In the genomic region with DNA sequence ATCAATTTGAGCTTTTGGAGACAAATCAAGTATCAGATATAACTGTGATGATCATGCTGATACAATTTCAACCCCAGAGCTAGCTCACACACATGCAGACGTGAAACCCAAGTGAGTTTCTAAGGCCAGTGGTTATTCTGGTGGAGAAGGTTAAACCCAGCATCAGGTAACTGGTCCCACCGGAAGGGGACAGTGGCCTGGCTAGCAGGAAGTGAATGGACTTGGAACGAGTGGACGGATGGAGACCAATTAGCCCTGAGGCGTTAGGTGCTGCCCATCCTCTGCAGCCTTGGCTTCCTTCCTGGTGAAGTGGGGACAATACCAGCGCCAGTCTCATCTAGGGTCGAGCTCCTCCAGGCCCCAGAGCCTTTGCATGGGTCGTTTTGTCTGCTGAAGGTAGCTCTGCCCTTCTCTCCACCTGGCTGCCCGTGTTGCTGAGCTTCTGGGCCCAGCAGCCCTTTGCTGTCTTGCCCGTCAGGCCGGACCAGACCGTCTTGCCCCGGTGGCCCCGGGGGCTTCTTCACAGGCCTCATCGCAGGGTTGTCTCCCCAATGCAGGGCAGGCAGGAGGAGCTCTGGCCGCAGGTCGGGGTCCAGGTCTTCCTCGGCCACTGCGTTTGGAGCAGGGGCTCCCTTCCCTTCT, we compare ENCODE assay signal across 7 cellular contexts. TPM values are rescaled to one million over a fixed set of nuclear protein-coding genes. Genes with fewer than 3 reads are reported as not detected.
DNase-seq lines count a peak whose midpoint lies in the region; ATAC-seq and TF ChIP-seq lines count a peak whose summit lies in the region.

No MANE protein-coding gene starts in this region.

- H3K4me1 Mint-ChIP-seq in IgD-negative memory B cell = peaks cover 21 to 35% (median 30%) of the 10 kb centered on the region in 3 donors
- H3K4me1 Mint-ChIP-seq in activated naive CD8-positive, alpha-beta T cell treated with anti-CD3 and anti-CD28 coated beads, Interleukin-2, amount 50 U/mL, for 24 hours = peaks cover 33% of the 10 kb centered on the region
- peaks cover 34 to 41% of the 10 kb centered on the region in 2 donors for H3K4me1 Mint-ChIP-seq in immature natural killer cell

- H3K36me3 Mint-ChIP-seq in IgD-negative memory B cell (peaks cover 8% of the 10 kb centered on the region), immature natural killer cell (no peaks in the 10 kb centered on the region)
- H3K36me3 Mint-ChIP-seq in activated naive CD8-positive, alpha-beta T cell treated with anti-CD3 and anti-CD28 coated beads, Interleukin-2, amount 50 U/mL, for 24 hours (ENCODE audit: low read depth) = no peaks in the 10 kb centered on the region

- H3K4me1 ChIP-seq in subcutaneous abdominal adipose tissue (ENCODE audit: control insufficient read depth in 5 of 5, insufficient read depth in 5 of 5, low read length in 5 of 5) = peaks cover 15 to 52% (median 42%) of the 10 kb centered on the region in 5 donors

- H3K4me3 ChIP-seq in subcutaneous abdominal adipose tissue (ENCODE audit: low read depth in 1 of 5, low read length in 5 of 5) = peak overlapping the region; percentile 68 to 85 (median 74)

- H3K36me3 ChIP-seq in subcutaneous abdominal adipose tissue (ENCODE audit: control insufficient read depth in 5 of 5, insufficient read depth in 5 of 5, low read length in 5 of 5) = no peaks in the 10 kb centered on the region

- no peaks in the 10 kb centered on the region for H3K9me3 ChIP-seq in subcutaneous abdominal adipose tissue (ENCODE audit: control insufficient read depth in 5 of 5, low read length in 5 of 5)

- TF ChIP-seq CTCF in GM20000 (IDR thresholded peaks at IDR 0.05; ENCODE audit: extremely low read depth, missing control alignments) = no peak

- H3K4me3 Mint-ChIP-seq in IgD-negative memory B cell (peak overlapping the region; percentile 71 to 90 (median 84)), immature natural killer cell (peak overlapping the region; percentile 66 to 86 (median 81))
- peak overlapping the region; percentile 12 for H3K4me3 Mint-ChIP-seq in activated naive CD8-positive, alpha-beta T cell treated with anti-CD3 and anti-CD28 coated beads, Interleukin-2, amount 50 U/mL, for 24 hours

- H3K27me3 Mint-ChIP-seq in IgD-negative memory B cell (peaks cover 13% of the 10 kb centered on the region), immature natural killer cell (ENCODE audit: low read depth in 3 of 3) (peaks cover 3 to 15% (median 5%) of the 10 kb centered on the region in 3 donors)
- H3K27me3 Mint-ChIP-seq in activated naive CD8-positive, alpha-beta T cell treated with anti-CD3 and anti-CD28 coated beads, Interleukin-2, amount 50 U/mL, for 24 hours = peaks cover 11% of the 10 kb centered on the region

- peak overlapping the region; percentile 4 to 86 (median 73) for H3K9ac ChIP-seq in subcutaneous abdominal adipose tissue (ENCODE audit: low read length in 5 of 5)

- H3K9me3 Mint-ChIP-seq in IgD-negative memory B cell (no peaks in the 10 kb centered on the region), immature natural killer cell (no peaks in the 10 kb centered on the region)
- no peaks in the 10 kb centered on the region for H3K9me3 Mint-ChIP-seq in activated naive CD8-positive, alpha-beta T cell treated with anti-CD3 and anti-CD28 coated beads, Interleukin-2, amount 50 U/mL, for 24 hours

- peaks cover 0 to 4% (median 0%) of the 10 kb centered on the region in 5 donors for H3K27me3 ChIP-seq in subcutaneous abdominal adipose tissue (ENCODE audit: control insufficient read depth in 5 of 5, insufficient read depth in 4 of 5, low read length in 5 of 5)

- H3K27ac Mint-ChIP-seq in IgD-negative memory B cell = peak overlapping the region; percentile 17 to 85 (median 73)
- H3K27ac Mint-ChIP-seq in activated naive CD8-positive, alpha-beta T cell treated with anti-CD3 and anti-CD28 coated beads, Interleukin-2, amount 50 U/mL, for 24 hours = no peak overlapping the region
- H3K27ac Mint-ChIP-seq in immature natural killer cell = peak overlapping the region; percentile 54 to 94 (median 78)

- DNase-seq in activated naive CD8-positive, alpha-beta T cell treated with anti-CD3 and anti-CD28 coated beads, Interleukin-2, amount 50 U/mL, for 24 hours = no peak
- peak in 1 of 3 donors; percentile 5 for DNase-seq in immature natural killer cell
- no peak for DNase-seq in GM20000 (ENCODE audit: low spot score)
- DNase-seq in stimulated activated CD4-positive, alpha-beta T cell treated with anti-CD3 and anti-CD28 coated beads, Interleukin-2, amount 100 ng/mL, for 48 hours = no peak
- no peak for DNase-seq in AG08395 (ENCODE audit: low spot score)

- ATAC-seq in activated naive CD8-positive, alpha-beta T cell treated with anti-CD3 and anti-CD28 coated beads, Interleukin-2, amount 50 U/mL, for 24 hours = no peak

- peak overlapping the region; percentile 88 for H3K27ac ChIP-seq in subcutaneous abdominal adipose tissue (ENCODE audit: low read depth, low read length)

RNA-seq across cellular contexts. Expression of a gene that starts 0.9 kb away (rescaled TPM):
- polyA plus RNA-seq in IgD-negative memory B cell (15.5 TPM), immature natural killer cell (10 to 100 TPM in 2 of 3 donors, 1 to 10 TPM in 1; 8.3 to 12.9 (median 12.4) TPM)

RNA-seq across cellular contexts. Expression of a gene that starts 46.0 kb away (rescaled TPM):
- not detected for polyA plus RNA-seq in IgD-negative memory B cell
- not detected for polyA plus RNA-seq in immature natural killer cell

RNA-seq across cellular contexts. Expression of a gene that starts 57.3 kb away (rescaled TPM):
- polyA plus RNA-seq in IgD-negative memory B cell = 85.8 TPM
- polyA plus RNA-seq in immature natural killer cell = 100 to 1,000 TPM; 101 to 248 (median 113) TPM

Comparison
In these comparisons a context has a peak if more than half of its experiments do, and no peak if none do; other contexts are left out.
1. H3K4me3 Mint-ChIP-seq: peak in every context shown above with its lines; median percentile 84 in IgD-negative memory B cell; 81 in immature natural killer cell; 12 in activated naive CD8-positive, alpha-beta T cell treated with anti-CD3 and anti-CD28 coated beads, Interleukin-2, amount 50 U/mL, for 24 hours.